2 cellular contexts compared by ENCODE assay signal in the genomic region with DNA sequence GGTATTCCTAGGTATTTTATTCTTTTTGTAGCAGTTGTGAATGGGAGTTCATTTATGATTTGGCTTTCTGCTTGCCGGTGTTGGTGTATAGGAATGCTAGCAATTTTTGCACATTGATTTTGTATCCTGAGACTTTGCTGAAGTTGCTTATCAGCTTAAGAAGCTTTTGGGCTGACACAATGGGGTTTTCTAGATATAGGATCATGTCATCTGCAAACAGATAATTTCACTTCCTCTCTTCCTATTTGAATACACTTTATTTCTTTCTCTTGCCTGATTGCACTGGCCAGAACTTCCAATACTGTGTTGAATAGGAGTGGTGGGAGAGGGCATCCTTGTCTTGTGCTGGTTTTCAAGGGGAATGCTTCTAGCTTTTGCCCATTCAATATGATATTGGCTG.
TF ChIP-seq lines count a peak whose summit lies in the region.

No MANE protein-coding gene starts in this region.

TF ChIP-seq in GM12891, 5 proteins besides CTCF, POLR2A, EP300 and RAD21:
- TF ChIP-seq SPI1 (IDR thresholded peaks at IDR 0.05; ENCODE audit: low read depth, low read length) = peak; percentile 78

TF ChIP-seq in K562, 482 proteins besides CTCF, POLR2A, EP300 and RAD21:
- TF ChIP-seq, protein P1, sequence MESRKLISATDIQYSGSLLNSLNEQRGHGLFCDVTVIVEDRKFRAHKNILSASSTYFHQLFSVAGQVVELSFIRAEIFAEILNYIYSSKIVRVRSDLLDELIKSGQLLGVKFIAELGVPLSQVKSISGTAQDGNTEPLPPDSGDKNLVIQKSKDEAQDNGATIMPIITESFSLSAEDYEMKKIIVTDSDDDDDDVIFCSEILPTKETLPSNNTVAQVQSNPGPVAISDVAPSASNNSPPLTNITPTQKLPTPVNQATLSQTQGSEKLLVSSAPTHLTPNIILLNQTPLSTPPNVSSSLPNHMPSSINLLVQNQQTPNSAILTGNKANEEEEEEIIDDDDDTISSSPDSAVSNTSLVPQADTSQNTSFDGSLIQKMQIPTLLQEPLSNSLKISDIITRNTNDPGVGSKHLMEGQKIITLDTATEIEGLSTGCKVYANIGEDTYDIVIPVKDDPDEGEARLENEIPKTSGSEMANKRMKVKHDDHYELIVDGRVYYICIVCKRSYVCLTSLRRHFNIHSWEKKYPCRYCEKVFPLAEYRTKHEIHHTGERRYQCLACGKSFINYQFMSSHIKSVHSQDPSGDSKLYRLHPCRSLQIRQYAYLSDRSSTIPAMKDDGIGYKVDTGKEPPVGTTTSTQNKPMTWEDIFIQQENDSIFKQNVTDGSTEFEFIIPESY (CRISPR knock-in tag; IDR thresholded peaks at IDR 0.05) = peak; percentile 85; the same call in 1 of the 2 replicates
- peak; percentile 43; the same call in 1 of the 2 replicates for TF ChIP-seq SOX6 (IDR thresholded peaks at IDR 0.05)
- peak; percentile 41 for TF ChIP-seq ARID1B (IDR thresholded peaks at IDR 0.05)
- peak; percentile 54; the same call in 1 of the 2 replicates for TF ChIP-seq CBFA2T3 (IDR thresholded peaks at IDR 0.05)
- TF ChIP-seq TCF3 (CRISPR knock-in tag; IDR thresholded peaks at IDR 0.05) = peak; percentile 15; the same call in 1 of the 2 replicates
- 0 out of 4 replicates have a peak, but pooled peaks of 1 of the 2 experiments have one; percentile 22 for TF ChIP-seq TRIM24 (IDR thresholded peaks at IDR 0.05)
- peak; percentile 37; the same call in 1 of the 2 replicates for TF ChIP-seq TAL1 (IDR thresholded peaks at IDR 0.05)
